Comparison of ENCODE assay signal across 1 cellular context in the genomic region with DNA sequence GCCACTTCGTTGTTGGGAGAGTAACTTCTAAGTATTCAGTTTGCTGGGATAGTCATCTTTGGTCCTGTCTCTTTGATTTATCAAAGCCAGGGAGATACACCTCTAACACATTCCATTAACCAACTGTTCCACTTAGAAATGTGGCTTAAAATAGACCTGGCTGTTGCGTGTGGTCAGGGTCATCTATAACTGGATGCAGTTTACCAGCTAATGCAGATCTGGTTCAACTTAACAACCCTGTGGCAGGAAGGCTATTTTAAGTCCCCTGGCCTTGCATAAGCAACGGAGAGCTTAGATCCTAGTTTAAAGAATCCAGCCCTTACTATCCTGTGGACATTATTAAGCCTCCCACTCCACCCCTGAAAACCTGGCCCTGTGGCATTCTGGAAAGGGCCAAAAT.
TF ChIP-seq lines count a peak whose summit lies in the region.

No MANE protein-coding gene starts in this region.

TF ChIP-seq in IMR-90, 13 proteins besides CTCF, POLR2A, EP300 and RAD21:
- TF ChIP-seq RCOR1 (IDR thresholded peaks at IDR 0.05; ENCODE audit: insufficient replicate concordance, low read length) (no peak), MXI1 (IDR thresholded peaks at IDR 0.05; ENCODE audit: borderline replicate concordance, low read depth, low read length) (no peak), RFX5 (IDR thresholded peaks at IDR 0.05; ENCODE audit: low read depth, low read length) (no peak), CHD1 (IDR thresholded peaks at IDR 0.05; ENCODE audit: low read depth, low read length) (no peak), MAZ (IDR thresholded peaks at IDR 0.05; ENCODE audit: borderline replicate concordance, low read depth, low read length) (no peak), CEBPB (IDR thresholded peaks at IDR 0.05; ENCODE audit: low read depth, low read length) (no peak)
- TF ChIP-seq, protein P1, sequence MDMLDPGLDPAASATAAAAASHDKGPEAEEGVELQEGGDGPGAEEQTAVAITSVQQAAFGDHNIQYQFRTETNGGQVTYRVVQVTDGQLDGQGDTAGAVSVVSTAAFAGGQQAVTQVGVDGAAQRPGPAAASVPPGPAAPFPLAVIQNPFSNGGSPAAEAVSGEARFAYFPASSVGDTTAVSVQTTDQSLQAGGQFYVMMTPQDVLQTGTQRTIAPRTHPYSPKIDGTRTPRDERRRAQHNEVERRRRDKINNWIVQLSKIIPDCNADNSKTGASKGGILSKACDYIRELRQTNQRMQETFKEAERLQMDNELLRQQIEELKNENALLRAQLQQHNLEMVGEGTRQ (IDR thresholded peaks at IDR 0.05; ENCODE audit: low read depth, low read length), result no peak
- TF ChIP-seq, protein P2, sequence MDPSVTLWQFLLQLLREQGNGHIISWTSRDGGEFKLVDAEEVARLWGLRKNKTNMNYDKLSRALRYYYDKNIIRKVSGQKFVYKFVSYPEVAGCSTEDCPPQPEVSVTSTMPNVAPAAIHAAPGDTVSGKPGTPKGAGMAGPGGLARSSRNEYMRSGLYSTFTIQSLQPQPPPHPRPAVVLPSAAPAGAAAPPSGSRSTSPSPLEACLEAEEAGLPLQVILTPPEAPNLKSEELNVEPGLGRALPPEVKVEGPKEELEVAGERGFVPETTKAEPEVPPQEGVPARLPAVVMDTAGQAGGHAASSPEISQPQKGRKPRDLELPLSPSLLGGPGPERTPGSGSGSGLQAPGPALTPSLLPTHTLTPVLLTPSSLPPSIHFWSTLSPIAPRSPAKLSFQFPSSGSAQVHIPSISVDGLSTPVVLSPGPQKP (IDR thresholded peaks at IDR 0.05; ENCODE audit: borderline replicate concordance, low read depth, low read length), result no peak
